In genomic region chr9:129919836-129920235, GRCh38 we compare ENCODE assay signal across 13 cellular contexts.
A peak's percentile ranks its signal among the peaks of the same experiment; 100 is the strongest.
DNase-seq lines count a peak whose midpoint lies in the region; ATAC-seq and TF ChIP-seq lines count a peak whose summit lies in the region.
"Had no signal": no experiment of that assay in that cellular context is flagged by ENCODE, and none has a peak within 500 bp of the region (broad histone marks: within the 10 kb centered on the region; RNA-seq: fewer than 3 reads in every experiment).

No MANE protein-coding gene starts in this region.

- CTCF ChIA-PET in activated CD8-positive, alpha-beta memory T cell treated with anti-CD3 and anti-CD28 coated beads, Interleukin-2, amount 10 ng/mL, durations not matched to agents 7 days and 5 days (lab: Charles Lee) = interaction anchor here (1.0 kb wide), 1 partner anchor 38 kb away, joined by 3 read pairs; no protein-coding TSS in a partner anchor

- H3K27ac ChIP-seq in dorsolateral prefrontal cortex (peak overlapping the region in 41 of 59 donors; percentile 0 to 94 (median 66)), spleen (peak overlapping the region in 6 of 8 donors; percentile 9 to 68 (median 40)), transverse colon (peak overlapping the region in 1 of 4 donors; percentile 0)
- H3K27ac ChIP-seq: ascending aorta had no signal

- peak overlapping the region; percentile 58 for H3K27ac Mint-ChIP-seq in activated CD8-positive, alpha-beta memory T cell treated with anti-CD3 and anti-CD28 coated beads, Interleukin-2, amount 10 ng/mL, durations not matched to agents 7 days and 5 days
- no peak overlapping the region for H3K27ac Mint-ChIP-seq in activated T-helper 1 cell treated with anti-CD3 and anti-CD28 coated beads, Interleukin-12 subunit alpha, Interleukin-12 subunit beta, Interleukin-2, Interleukin-4 antibody, amounts not matched to agents 30 ng/mL and 10 ng/mL and 1 ng/mL, durations not matched to agents 14 hours and 24 hours and 36 hours

- H3K36me3 Mint-ChIP-seq in activated CD8-positive, alpha-beta memory T cell treated with anti-CD3 and anti-CD28 coated beads, Interleukin-2, amount 10 ng/mL, durations not matched to agents 7 days and 5 days = peaks cover 63% of the 10 kb centered on the region
- peaks cover 36% of the 10 kb centered on the region for H3K36me3 Mint-ChIP-seq in activated T-helper 1 cell treated with anti-CD3 and anti-CD28 coated beads, Interleukin-12 subunit alpha, Interleukin-12 subunit beta, Interleukin-2, Interleukin-4 antibody, amounts not matched to agents 30 ng/mL and 10 ng/mL and 1 ng/mL, durations not matched to agents 14 hours and 24 hours and 36 hours (ENCODE audit: low read depth)

- H3K27me3 ChIP-seq in dorsolateral prefrontal cortex (no peaks in the 10 kb centered on the region), spleen (replicated peaks in 1 of 7) (no peaks in the 10 kb centered on the region), transverse colon (no peaks in the 10 kb centered on the region)
- H3K27me3 ChIP-seq: ascending aorta had no signal

- TF ChIP-seq CTCF in dorsolateral prefrontal cortex (IDR thresholded peaks at IDR 0.05 in 54 of 56, conservative IDR thresholded peaks at IDR 0.05 in 2 of 56; ENCODE audit: low read depth in 1 of 56, partially characterized antibody in 56 of 56) = no peak
- TF ChIP-seq CTCF in spleen (IDR thresholded peaks at IDR 0.05 in 8 of 11, conservative IDR thresholded peaks at IDR 0.05 in 3 of 11) = no peak
- no peak for TF ChIP-seq CTCF in transverse colon (IDR thresholded peaks at IDR 0.05)

- H3K4me3 ChIP-seq in dorsolateral prefrontal cortex (no peak overlapping the region), spleen (no peak overlapping the region), transverse colon (no peak overlapping the region)
- H3K4me3 ChIP-seq: ascending aorta had no signal

- no peak for DNase-seq in activated CD8-positive, alpha-beta memory T cell treated with anti-CD3 and anti-CD28 coated beads, Interleukin-2, amount 10 ng/mL, durations not matched to agents 7 days and 5 days
- DNase-seq in activated CD8-positive, alpha-beta memory T cell treated with anti-CD3 and anti-CD28 coated beads for 24 hours = no peak
- DNase-seq in OCI-M1 (lab: John Stamatoyannopoulos, UW) = peak; percentile 48
- DNase-seq in dorsolateral prefrontal cortex = no peak
- DNase-seq in spleen = no peak
- DNase-seq in activated T-helper 1 cell treated with anti-CD3 and anti-CD28 coated beads, Interleukin-12 subunit alpha, Interleukin-12 subunit beta, Interleukin-2, Interleukin-4 antibody, amounts not matched to agents 30 ng/mL and 10 ng/mL and 1 ng/mL, durations not matched to agents 14 hours and 24 hours and 36 hours (ENCODE audit: low spot score) = no peak
- no peak for DNase-seq in transverse colon
- DNase-seq: dermis blood vessel endothelial cell, NCI-H510A treated with DMSO at 0.1 percent for 48 hours, nucleus accumbens had no signal

- H3K27me3 Mint-ChIP-seq in activated CD8-positive, alpha-beta memory T cell treated with anti-CD3 and anti-CD28 coated beads, Interleukin-2, amount 10 ng/mL, durations not matched to agents 7 days and 5 days = no peaks in the 10 kb centered on the region
- H3K27me3 Mint-ChIP-seq in activated T-helper 1 cell treated with anti-CD3 and anti-CD28 coated beads, Interleukin-12 subunit alpha, Interleukin-12 subunit beta, Interleukin-2, Interleukin-4 antibody, amounts not matched to agents 30 ng/mL and 10 ng/mL and 1 ng/mL, durations not matched to agents 14 hours and 24 hours and 36 hours (ENCODE audit: insufficient read depth) = no peaks in the 10 kb centered on the region
- H3K27me3 Mint-ChIP-seq: memory B cell had no signal

- TF ChIP-seq POLR2A in spleen (IDR thresholded peaks at IDR 0.05) (no peak), transverse colon (IDR thresholded peaks at IDR 0.05) (no peak)

- no peaks in the 10 kb centered on the region for H3K9me3 Mint-ChIP-seq in activated CD8-positive, alpha-beta memory T cell treated with anti-CD3 and anti-CD28 coated beads, Interleukin-2, amount 10 ng/mL, durations not matched to agents 7 days and 5 days (ENCODE audit: low read depth)
- no peaks in the 10 kb centered on the region for H3K9me3 Mint-ChIP-seq in activated T-helper 1 cell treated with anti-CD3 and anti-CD28 coated beads, Interleukin-12 subunit alpha, Interleukin-12 subunit beta, Interleukin-2, Interleukin-4 antibody, amounts not matched to agents 30 ng/mL and 10 ng/mL and 1 ng/mL, durations not matched to agents 14 hours and 24 hours and 36 hours
- H3K9me3 Mint-ChIP-seq: memory B cell had no signal

- ATAC-seq in activated CD8-positive, alpha-beta memory T cell treated with anti-CD3 and anti-CD28 coated beads, Interleukin-2, amount 10 ng/mL, durations not matched to agents 7 days and 5 days = no peak
- ATAC-seq in GM21423 (IDR thresholded peaks at IDR 0.05; ENCODE audit: unreplicated experiment) = no peak

- H3K36me3 ChIP-seq in spleen (peaks cover 0 to 88% (median 45%) of the 10 kb centered on the region in 6 donors), transverse colon (peaks cover 0 to 24% (median 7%) of the 10 kb centered on the region in 4 donors)

- WGBS in spleen, 5 donors = 44 to 73% (median 54%) methylated on average over 3 of the region's 3 CpGs
- 71 to 74% methylated on average over 3 of the region's 3 CpGs for WGBS in transverse colon (ENCODE audit: low coverage in 1 of 2), 2 donors

- no peak overlapping the region for H3K4me3 Mint-ChIP-seq in activated CD8-positive, alpha-beta memory T cell treated with anti-CD3 and anti-CD28 coated beads, Interleukin-2, amount 10 ng/mL, durations not matched to agents 7 days and 5 days
- no peak overlapping the region for H3K4me3 Mint-ChIP-seq in activated T-helper 1 cell treated with anti-CD3 and anti-CD28 coated beads, Interleukin-12 subunit alpha, Interleukin-12 subunit beta, Interleukin-2, Interleukin-4 antibody, amounts not matched to agents 30 ng/mL and 10 ng/mL and 1 ng/mL, durations not matched to agents 14 hours and 24 hours and 36 hours
- H3K4me3 Mint-ChIP-seq: memory B cell had no signal

- in situ Hi-C loops in transverse colon (cut with MboI; ENCODE audit: low pct_ligation_motif_present in 1 of 4, low pct_unique_long_range_greater_than_20kb in 1 of 4, low sequenced_read_pairs in 3 of 4) = no loop called here

- H3K9me3 ChIP-seq in spleen (no peaks in the 10 kb centered on the region), transverse colon (no peaks in the 10 kb centered on the region)
- H3K9me3 ChIP-seq: ascending aorta had no signal

- TF ChIP-seq EP300 in transverse colon (IDR thresholded peaks at IDR 0.05; ENCODE audit: low read depth) = no peak

- H3K4me1 ChIP-seq in spleen = peaks cover 0 to 65% (median 11%) of the 10 kb centered on the region in 6 donors
- H3K4me1 ChIP-seq in transverse colon = no peaks in the 10 kb centered on the region
- H3K4me1 ChIP-seq: ascending aorta had no signal

- peaks cover 30% of the 10 kb centered on the region for H3K4me1 Mint-ChIP-seq in activated CD8-positive, alpha-beta memory T cell treated with anti-CD3 and anti-CD28 coated beads, Interleukin-2, amount 10 ng/mL, durations not matched to agents 7 days and 5 days
- peaks cover 10% of the 10 kb centered on the region for H3K4me1 Mint-ChIP-seq in activated T-helper 1 cell treated with anti-CD3 and anti-CD28 coated beads, Interleukin-12 subunit alpha, Interleukin-12 subunit beta, Interleukin-2, Interleukin-4 antibody, amounts not matched to agents 30 ng/mL and 10 ng/mL and 1 ng/mL, durations not matched to agents 14 hours and 24 hours and 36 hours (ENCODE audit: low read depth)

- intact Hi-C loops in dorsolateral prefrontal cortex (cut with DNase I) (loop anchor here (5.0 to 10.0 kb wide), 2 partner anchors 33 to 125 kb away; partner anchors contain the start of gene FNBP1 (in 1 of the 2)), spleen (cut with DNase I; ENCODE audit: low total_unique reads) (no loop called here), transverse colon (cut with DNase I; ENCODE audit: low total_unique reads) (no loop called here)
- intact Hi-C loops in activated T-helper 1 cell treated with anti-CD3 and anti-CD28 coated beads, Interleukin-12 subunit alpha, Interleukin-12 subunit beta, Interleukin-2, Interleukin-4 antibody, amounts not matched to agents 30 ng/mL and 10 ng/mL and 1 ng/mL, durations not matched to agents 14 hours and 24 hours and 36 hours (cut with micrococcal nuclease) = no loop called here

Comparison
In these comparisons a context has a peak if more than half of its experiments do, and no peak if none do; other contexts are left out.
1. intact Hi-C loops: an anchor here in dorsolateral prefrontal cortex (5.0 to 10.0 kb wide); none called in spleen, activated T-helper 1 cell treated with anti-CD3 and anti-CD28 coated beads, Interleukin-12 subunit alpha, Interleukin-12 subunit beta, Interleukin-2, Interleukin-4 antibody, amounts not matched to agents 30 ng/mL and 10 ng/mL and 1 ng/mL, durations not matched to agents 14 hours and 24 hours and 36 hours and transverse colon.